Comparison of ENCODE assay signal across 1 cellular context in the genomic region with DNA sequence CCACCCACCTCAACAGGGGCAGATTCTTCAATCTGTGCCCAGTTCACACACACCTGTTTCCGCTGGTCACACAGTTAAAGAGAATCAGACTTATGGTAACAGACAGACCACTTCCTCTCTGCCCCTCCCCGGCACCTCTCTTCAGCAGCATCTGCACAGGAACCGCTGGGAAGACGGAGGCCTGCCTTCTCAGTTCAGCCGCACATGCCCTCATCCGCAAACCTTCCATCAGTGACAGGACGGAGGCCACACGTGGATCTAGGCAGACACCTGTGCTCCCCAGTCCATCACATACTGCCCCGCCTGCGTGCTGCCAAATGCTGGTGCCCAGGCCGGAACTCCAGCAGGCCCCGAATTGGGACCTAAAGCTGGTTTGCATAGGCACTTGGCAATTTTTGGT.
TF ChIP-seq lines count a peak whose summit lies in the region.

No MANE protein-coding gene starts in this region.

TF ChIP-seq in HepG2, 621 proteins besides CTCF, POLR2A, EP300 and RAD21:
- TF ChIP-seq HNRNPK (IDR thresholded peaks at IDR 0.05; ENCODE audit: low read depth, low read length, poor library complexity, severe bottlenecking) (no peak), AGO2 (optimal IDR thresholded peaks at IDR 0.05; ENCODE audit: low read depth, low read length) (peak; percentile 19)
